Comparison of ENCODE assay signal across 15 cellular contexts in the genomic region with DNA sequence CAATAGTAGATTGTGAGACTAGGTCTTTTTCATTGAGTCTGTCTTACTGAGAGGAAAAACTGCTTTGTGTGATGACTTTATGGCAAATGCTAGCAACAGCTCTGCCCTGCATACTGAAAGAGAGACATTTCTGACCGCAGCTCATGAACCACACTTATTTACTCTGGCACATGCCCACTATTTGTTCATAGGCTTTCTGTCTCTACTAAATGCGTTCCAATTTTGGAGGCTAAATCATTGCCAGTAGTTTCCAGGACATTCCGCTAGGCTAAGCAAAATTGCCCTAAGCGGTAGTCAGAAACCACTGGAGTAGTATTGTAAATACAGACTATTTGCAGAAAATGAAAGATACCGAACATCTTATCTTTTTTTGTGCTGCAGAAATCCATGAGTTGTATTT. TPM values are rescaled to one million over a fixed set of nuclear protein-coding genes. Genes with fewer than 3 reads are reported as not detected.
DNase-seq lines count a peak whose midpoint lies in the region; ATAC-seq and TF ChIP-seq lines count a peak whose summit lies in the region.
"Had no signal": no experiment of that assay in that cellular context is flagged by ENCODE, and none has a peak within 500 bp of the region (broad histone marks: within the 10 kb centered on the region; RNA-seq: fewer than 3 reads in every experiment).

No MANE protein-coding gene starts in this region.

- H3K4me1 ChIP-seq in upper lobe of right lung: no peaks in the 10 kb centered on the region
- H3K4me1 ChIP-seq: esophagus muscularis mucosa had no signal

- no peaks in the 10 kb centered on the region for H3K4me1 Mint-ChIP-seq in activated CD8-positive, alpha-beta T cell treated with anti-CD3 and anti-CD28 coated beads for 36 hours (ENCODE audit: low read depth)
- no peaks in the 10 kb centered on the region for H3K4me1 Mint-ChIP-seq in activated CD4-positive, alpha-beta T cell treated with anti-CD3 and anti-CD28 coated beads, Interleukin-2, amount 10 ng/mL, durations not matched to agents 7 days and 5 days

- no peak overlapping the region for H3K4me3 Mint-ChIP-seq in activated CD8-positive, alpha-beta T cell treated with anti-CD3 and anti-CD28 coated beads for 36 hours
- no peak overlapping the region for H3K4me3 Mint-ChIP-seq in activated CD4-positive, alpha-beta T cell treated with anti-CD3 and anti-CD28 coated beads, Interleukin-2, amount 10 ng/mL, durations not matched to agents 7 days and 5 days

- peak; percentile 14 for DNase-seq in NCI-H748 (lab: John Stamatoyannopoulos, UW; ENCODE audit: unreplicated experiment)
- DNase-seq in NCI-H748 treated with DMSO at 0.1 percent for 48 hours (lab: John Stamatoyannopoulos, UW): no peak
- peak; percentile 8 for DNase-seq in T1000 (lab: John Stamatoyannopoulos, UW)
- peak; percentile 3 for DNase-seq in globus pallidus (ENCODE audit: low spot score)
- no peak for DNase-seq in upper lobe of right lung
- no peak for DNase-seq in activated CD8-positive, alpha-beta T cell treated with anti-CD3 and anti-CD28 coated beads for 36 hours
- no peak for DNase-seq in activated CD4-positive, alpha-beta T cell treated with anti-CD3 and anti-CD28 coated beads, Interleukin-2, amount 10 ng/mL, durations not matched to agents 7 days and 5 days
- DNase-seq in stimulated activated CD4-positive, alpha-beta T cell treated with anti-CD3 and anti-CD28 coated beads, Interleukin-12 subunit alpha, Interleukin-12 subunit beta, amount 100 ng/mL, for 4 hours: no peak
- DNase-seq: activated T-cell treated with anti-CD3 and anti-CD28 coated beads, Interleukin-2, amount 50 U/mL, for 1 hour; NCI-H1694; stimulated activated naive CD8-positive, alpha-beta T cell treated with anti-CD3 and anti-CD28 coated beads, Interleukin-15, Interleukin-2, amounts not matched to agents 100 U/mL and 50 U/mL, for 24 hours had no signal

- intact Hi-C loops in upper lobe of right lung (cut with DNase I): no loop called here
- intact Hi-C loops in activated CD8-positive, alpha-beta T cell treated with anti-CD3 and anti-CD28 coated beads for 36 hours (cut with micrococcal nuclease): no loop called here

- no peaks in the 10 kb centered on the region for H3K36me3 ChIP-seq in upper lobe of right lung
- H3K36me3 ChIP-seq: esophagus muscularis mucosa, neutrophil had no signal

- H3K27me3 ChIP-seq in upper lobe of right lung: no peaks in the 10 kb centered on the region
- H3K27me3 ChIP-seq: neutrophil had no signal

- ATAC-seq in upper lobe of right lung: peak; percentile 82
- ATAC-seq in activated CD8-positive, alpha-beta T cell treated with anti-CD3 and anti-CD28 coated beads for 36 hours: no peak
- ATAC-seq: Panc1; stimulated activated naive CD8-positive, alpha-beta T cell treated with anti-CD3 and anti-CD28 coated beads, Interleukin-15, Interleukin-2, amounts not matched to agents 100 U/mL and 50 U/mL, for 24 hours had no signal

- CTCF ChIA-PET in activated CD8-positive, alpha-beta T cell treated with anti-CD3 and anti-CD28 coated beads for 36 hours (lab: Charles Lee): no interaction called here
- CTCF ChIA-PET in activated CD4-positive, alpha-beta T cell treated with anti-CD3 and anti-CD28 coated beads, Interleukin-2, amount 10 ng/mL, durations not matched to agents 7 days and 5 days (lab: Charles Lee): no interaction called here

- peaks cover 13% of the 10 kb centered on the region for H3K27me3 Mint-ChIP-seq in activated CD8-positive, alpha-beta T cell treated with anti-CD3 and anti-CD28 coated beads for 36 hours
- peaks cover 15% of the 10 kb centered on the region for H3K27me3 Mint-ChIP-seq in activated CD4-positive, alpha-beta T cell treated with anti-CD3 and anti-CD28 coated beads, Interleukin-2, amount 10 ng/mL, durations not matched to agents 7 days and 5 days

- POLR2A ChIA-PET in activated CD8-positive, alpha-beta T cell treated with anti-CD3 and anti-CD28 coated beads for 36 hours (lab: Charles Lee): no interaction called here
- POLR2A ChIA-PET in activated CD4-positive, alpha-beta T cell treated with anti-CD3 and anti-CD28 coated beads, Interleukin-2, amount 10 ng/mL, durations not matched to agents 7 days and 5 days (lab: Charles Lee): no interaction called here

- no peaks in the 10 kb centered on the region for H3K36me3 Mint-ChIP-seq in activated CD8-positive, alpha-beta T cell treated with anti-CD3 and anti-CD28 coated beads for 36 hours (ENCODE audit: low read depth)
- H3K36me3 Mint-ChIP-seq in activated CD4-positive, alpha-beta T cell treated with anti-CD3 and anti-CD28 coated beads, Interleukin-2, amount 10 ng/mL, durations not matched to agents 7 days and 5 days (ENCODE audit: low read depth): no peaks in the 10 kb centered on the region

- no peak overlapping the region for H3K27ac ChIP-seq in upper lobe of right lung
- H3K27ac ChIP-seq: 22Rv1, esophagus muscularis mucosa, neutrophil had no signal

- H3K9me3 ChIP-seq in upper lobe of right lung: no peaks in the 10 kb centered on the region
- H3K9me3 ChIP-seq: esophagus muscularis mucosa, neutrophil had no signal

- H3K9me3 Mint-ChIP-seq in activated CD8-positive, alpha-beta T cell treated with anti-CD3 and anti-CD28 coated beads for 36 hours: no peaks in the 10 kb centered on the region
- no peaks in the 10 kb centered on the region for H3K9me3 Mint-ChIP-seq in activated CD4-positive, alpha-beta T cell treated with anti-CD3 and anti-CD28 coated beads, Interleukin-2, amount 10 ng/mL, durations not matched to agents 7 days and 5 days

- H3K4me3 ChIP-seq in upper lobe of right lung: no peak overlapping the region
- H3K4me3 ChIP-seq: esophagus muscularis mucosa had no signal

- H3K27ac Mint-ChIP-seq in activated CD8-positive, alpha-beta T cell treated with anti-CD3 and anti-CD28 coated beads for 36 hours: no peak overlapping the region
- no peak overlapping the region for H3K27ac Mint-ChIP-seq in activated CD4-positive, alpha-beta T cell treated with anti-CD3 and anti-CD28 coated beads, Interleukin-2, amount 10 ng/mL, durations not matched to agents 7 days and 5 days

- no peak for TF ChIP-seq CTCF in upper lobe of right lung (IDR thresholded peaks at IDR 0.05)
- no peak for TF ChIP-seq CTCF in activated CD8-positive, alpha-beta T cell treated with anti-CD3 and anti-CD28 coated beads for 36 hours (IDR thresholded peaks at IDR 0.05)

RNA-seq across cellular contexts. Expression of gene DLX6, which starts 55.6 kb away (rescaled TPM):
- not detected for total RNA-seq in upper lobe of right lung
- not detected for total RNA-seq in activated CD8-positive, alpha-beta T cell treated with anti-CD3 and anti-CD28 coated beads for 36 hours
- total RNA-seq in activated CD4-positive, alpha-beta T cell treated with anti-CD3 and anti-CD28 coated beads, Interleukin-2, amount 10 ng/mL, durations not matched to agents 7 days and 5 days: not detected
- total RNA-seq: esophagus muscularis mucosa had no signal

Comparison
In these comparisons a context has a peak if more than half of its experiments do, and no peak if none do; other contexts are left out.
1. DNase-seq: peak in NCI-H748 (single experiment), T1000 (single experiment) and globus pallidus (single experiment); none in NCI-H748 treated with DMSO at 0.1 percent for 48 hours (single experiment), upper lobe of right lung (single experiment), activated CD8-positive, alpha-beta T cell treated with anti-CD3 and anti-CD28 coated beads for 36 hours (single experiment), activated CD4-positive, alpha-beta T cell treated with anti-CD3 and anti-CD28 coated beads, Interleukin-2, amount 10 ng/mL, durations not matched to agents 7 days and 5 days (single experiment) and stimulated activated CD4-positive, alpha-beta T cell treated with anti-CD3 and anti-CD28 coated beads, Interleukin-12 subunit alpha, Interleukin-12 subunit beta, amount 100 ng/mL, for 4 hours (single experiment).